In the genomic region with DNA sequence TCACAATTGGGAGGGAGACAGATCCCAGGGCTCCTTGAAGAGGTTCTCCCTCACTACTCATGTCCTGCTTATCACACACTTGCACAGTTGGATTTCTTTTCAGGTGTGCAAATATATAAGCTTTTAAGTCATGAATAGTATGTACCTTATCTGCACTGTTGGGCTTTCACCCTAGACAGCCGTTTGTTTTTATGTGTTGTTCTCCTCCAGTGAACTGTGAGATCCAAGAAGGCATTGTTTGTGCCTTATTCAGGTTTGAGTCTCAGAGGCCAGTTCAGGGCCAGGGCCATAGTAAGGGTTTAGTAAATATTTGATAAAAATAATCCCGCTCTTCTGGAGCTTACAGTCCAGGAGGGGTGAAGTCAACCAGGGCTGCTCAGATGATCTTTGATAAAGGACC, we compare ENCODE assay signal across 26 cellular contexts.
"Had no signal": no experiment of that assay in that cellular context is flagged by ENCODE, and none has a peak within 500 bp of the region (broad histone marks: within the 10 kb centered on the region; RNA-seq: fewer than 3 reads in every experiment).

No MANE protein-coding gene starts in this region.

- DNase-seq: activated CD4-positive, alpha-beta T cell treated with anti-CD3 and anti-CD28 coated beads for 1 hour; activated CD4-positive, alpha-beta T cell treated with anti-CD3 and anti-CD28 coated beads, Interleukin-2, amount 10 ng/mL, durations not matched to agents 24 days and 14 days; activated CD4-positive, alpha-beta T cell treated with anti-CD3 and anti-CD28 coated beads, Interleukin-2, amount 50 U/mL, for 48 hours; activated CD4-positive, CD25-positive, alpha-beta regulatory T cell; activated CD8-positive, alpha-beta T cell treated with anti-CD3 and anti-CD28 coated beads, Interleukin-2, amount 10 ng/mL, durations not matched to agents 7 days and 5 days; activated gamma-delta T cell; activated naive CD4-positive, alpha-beta T cell treated with Interleukin-2 at 50 U/mL for 16 hours; activated T-cell treated with anti-CD3 and anti-CD28 coated beads, Interleukin-2, amount 50 U/mL, for 24 hours; anterior cingulate cortex; caudate nucleus; cerebellar nuclear complex; NCI-H1105 treated with DMSO at 0.1 percent for 48 hours; NCI-H1436; NCI-H1694; NCI-H1930; NCI-H2081 treated with DMSO at 0.1 percent for 48 hours; NCI-H2171; NCI-H2227 treated with DMSO at 0.1 percent for 48 hours; NCI-H524 treated with DMSO at 0.1 percent for 48 hours; SHP77; SJCRH30; T1000; WERI-Rb-1 had no signal

- ATAC-seq: activated CD8-positive, alpha-beta T cell treated with anti-CD3 and anti-CD28 coated beads, Interleukin-2, amount 10 ng/mL, durations not matched to agents 7 days and 5 days; activated naive CD4-positive, alpha-beta T cell treated with anti-CD3 and anti-CD28 coated beads, Interleukin-2, amount 50 U/mL, for 72 hours; K562; Panc1 had no signal
